In the genomic region with DNA sequence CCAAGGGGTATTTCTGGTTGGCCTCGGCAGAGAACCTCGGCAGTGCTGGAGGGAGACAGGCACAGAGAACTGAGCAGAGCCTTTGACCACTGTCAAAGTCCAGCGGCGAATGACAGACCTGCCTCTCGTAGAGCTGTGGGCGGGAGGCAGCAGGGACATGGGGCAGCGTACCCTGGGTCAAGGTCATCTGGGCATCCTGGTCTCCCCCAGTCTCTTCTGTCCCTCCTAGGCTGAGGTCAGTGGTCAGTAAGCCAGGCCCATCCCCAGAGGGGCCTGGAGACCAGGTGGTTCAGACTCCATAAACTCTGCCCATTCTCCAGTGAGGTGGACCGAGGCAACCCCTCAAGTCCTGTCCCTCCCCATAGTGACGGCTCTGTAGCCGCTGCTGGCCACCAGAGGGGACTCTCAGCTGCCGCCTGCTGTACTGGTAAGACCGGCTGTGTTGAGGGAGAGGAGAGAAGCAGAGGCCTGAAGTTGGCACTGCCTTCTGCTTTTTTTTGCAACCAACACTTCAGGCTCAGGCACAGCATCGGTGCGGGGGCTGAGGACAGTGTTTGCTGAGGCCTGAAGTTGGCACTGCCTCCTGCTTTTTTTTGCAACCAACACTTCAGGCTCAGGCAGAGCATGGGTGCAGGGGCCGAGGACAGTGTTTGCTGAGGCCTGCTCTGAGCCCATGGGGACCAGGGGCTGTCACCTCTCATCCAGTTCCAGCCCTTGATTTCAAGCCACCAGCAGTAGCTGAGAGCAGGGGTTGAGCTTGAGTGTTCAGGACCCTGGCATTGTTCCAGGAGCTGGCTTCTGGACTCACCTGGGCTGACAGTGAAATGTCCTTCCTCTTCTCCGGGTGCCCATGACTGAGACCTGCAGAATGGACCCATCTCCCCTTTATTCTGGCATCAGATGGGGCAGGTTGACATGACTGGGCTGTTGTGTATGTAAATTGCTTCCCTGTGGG, we compare ENCODE assay signal across 8 cellular contexts. TPM values are rescaled to one million over a fixed set of nuclear protein-coding genes. Genes with fewer than 3 reads are reported as not detected.
DNase-seq lines count a peak whose midpoint lies in the region; ATAC-seq and TF ChIP-seq lines count a peak whose summit lies in the region.

A gene with protein sequence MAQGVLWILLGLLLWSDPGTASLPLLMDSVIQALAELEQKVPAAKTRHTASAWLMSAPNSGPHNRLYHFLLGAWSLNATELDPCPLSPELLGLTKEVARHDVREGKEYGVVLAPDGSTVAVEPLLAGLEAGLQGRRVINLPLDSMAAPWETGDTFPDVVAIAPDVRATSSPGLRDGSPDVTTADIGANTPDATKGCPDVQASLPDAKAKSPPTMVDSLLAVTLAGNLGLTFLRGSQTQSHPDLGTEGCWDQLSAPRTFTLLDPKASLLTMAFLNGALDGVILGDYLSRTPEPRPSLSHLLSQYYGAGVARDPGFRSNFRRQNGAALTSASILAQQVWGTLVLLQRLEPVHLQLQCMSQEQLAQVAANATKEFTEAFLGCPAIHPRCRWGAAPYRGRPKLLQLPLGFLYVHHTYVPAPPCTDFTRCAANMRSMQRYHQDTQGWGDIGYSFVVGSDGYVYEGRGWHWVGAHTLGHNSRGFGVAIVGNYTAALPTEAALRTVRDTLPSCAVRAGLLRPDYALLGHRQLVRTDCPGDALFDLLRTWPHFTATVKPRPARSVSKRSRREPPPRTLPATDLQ (minus strand): TSS at position 111 of the 955 bp plus-strand sequence. CDS start 130 bp downstream, outside the sequence.

- no peak within 1 kb of the TSS for H3T11ph ChIP-seq in H9 (ENCODE audit: low read length)

- H3K18ac ChIP-seq in H9 (ENCODE audit: insufficient read length, low read depth, low read length), result no peak within 1 kb of the TSS

- no peak within 1 kb of the TSS for H3K4me3 Mint-ChIP-seq in H9
- no peak within 1 kb of the TSS for H3K4me3 Mint-ChIP-seq in activated T-helper 17 cell treated with anti-CD3 and anti-CD28 coated beads, Interleukin-2, amount 50 U/mL, for 72 hours

- H3K9me3 ChIP-seq in H9 (ENCODE audit: control insufficient read depth, low read depth, low read length) (peaks cover 24% of the 10 kb centered on the region), lower lobe of right lung (no peaks in the 10 kb centered on the region)

- peak; percentile 87 for TF ChIP-seq CTCF in C4-2B (conservative IDR thresholded peaks at IDR 0.05)
- no peak for TF ChIP-seq CTCF in H9 (conservative IDR thresholded peaks at IDR 0.05)
- TF ChIP-seq CTCF in lower lobe of right lung (IDR thresholded peaks at IDR 0.05), result peak; percentile 25

- H3K23me2 ChIP-seq in H9 (ENCODE audit: insufficient read length, low read depth, low read length, poor library complexity, severe bottlenecking), result no peaks in the 10 kb centered on the region

- H2AK5ac ChIP-seq in H9 (ENCODE audit: insufficient read length, low read length), result no peak within 1 kb of the TSS

- no peak within 1 kb of the TSS for H2BK120ac ChIP-seq in H9 (ENCODE audit: low read depth, low read length, poor library complexity, severe bottlenecking)

- no peak within 1 kb of the TSS for H2AFZ ChIP-seq in H9 (ENCODE audit: low read length)

- no peak within 1 kb of the TSS for H4K91ac ChIP-seq in H9 (ENCODE audit: insufficient read length, low read depth, low read length)

- ATAC-seq in activated T-helper 17 cell treated with anti-CD3 and anti-CD28 coated beads, Interleukin-2, amount 50 U/mL, for 72 hours (replicated peaks), result no peak
- peak; percentile 89 to 91 for ATAC-seq in lower lobe of right lung

- no peak within 1 kb of the TSS for H2BK20ac ChIP-seq in H9 (ENCODE audit: low read depth, low read length, poor library complexity, severe bottlenecking)

- H3K27ac ChIP-seq in C4-2B (peak within 1 kb of the TSS; percentile 77), H9 (ENCODE audit: insufficient read length, low read depth, low read length) (no peak within 1 kb of the TSS), lower lobe of right lung (peak within 1 kb of the TSS; percentile 1)

- H3K36me3 Mint-ChIP-seq in H9 (ENCODE audit: insufficient read depth in 1 of 3, low read depth in 3 of 3), result peaks cover 1 to 25% (median 12%) of the 10 kb centered on the region in 3 experiments; a peak in 4 of 7 replicates
- no peaks in the 10 kb centered on the region for H3K36me3 Mint-ChIP-seq in activated T-helper 17 cell treated with anti-CD3 and anti-CD28 coated beads, Interleukin-2, amount 50 U/mL, for 72 hours (ENCODE audit: low read depth)

- peaks cover 31 to 87% of the 10 kb centered on the region in 2 experiments for H3K9me3 Mint-ChIP-seq in H9
- no peaks in the 10 kb centered on the region for H3K9me3 Mint-ChIP-seq in activated T-helper 17 cell treated with anti-CD3 and anti-CD28 coated beads, Interleukin-2, amount 50 U/mL, for 72 hours

- peaks cover 4% of the 10 kb centered on the region for H3K27me3 Mint-ChIP-seq in H9 (ENCODE audit: low read depth)
- no peaks in the 10 kb centered on the region for H3K27me3 Mint-ChIP-seq in activated T-helper 17 cell treated with anti-CD3 and anti-CD28 coated beads, Interleukin-2, amount 50 U/mL, for 72 hours

- intact Hi-C loops in lower lobe of right lung (cut with DNase I), result no loop called here

- DNase-seq in H9 (peak; percentile 48), lower lobe of right lung (peak; percentile 71), NCI-H774 (lab: John Stamatoyannopoulos, UW) (no peak), NOMO-1 treated with DMSO at 0.1 percent for 48 hours (lab: John Stamatoyannopoulos, UW; ENCODE audit: unreplicated experiment) (no peak), NCI-H446 (lab: John Stamatoyannopoulos, UW) (no peak)
- no peak for DNase-seq in activated CD4-positive, alpha-beta T cell treated with anti-CD3 and anti-CD28 coated beads, Interleukin-2, amount 50 U/mL, for 48 hours

- no CpG with 5 or more reads among the region's 16 CpGs for WGBS in H9 (ENCODE audit: extremely low coverage, insufficient read length, low lambda C conversion rate)

- H3K4me1 ChIP-seq in H9 (ENCODE audit: insufficient read depth, low read length) (no peaks in the 10 kb centered on the region), lower lobe of right lung (no peaks in the 10 kb centered on the region)

- H3K23ac ChIP-seq in H9 (ENCODE audit: insufficient read length, low read depth, low read length), result no peak within 1 kb of the TSS

- no peak within 1 kb of the TSS for H3K14ac ChIP-seq in H9 (ENCODE audit: insufficient read depth, low read length)

- no peak within 1 kb of the TSS for H2BK12ac ChIP-seq in H9 (ENCODE audit: insufficient read length, low read depth, low read length)

- H3K4me2 ChIP-seq in H9 (ENCODE audit: insufficient read depth, insufficient read length, low read length), result no peak within 1 kb of the TSS

- H3K27me3 ChIP-seq in H9 (ENCODE audit: insufficient read depth, low read length), result no peaks in the 10 kb centered on the region
- H3K27me3 ChIP-seq in lower lobe of right lung (ENCODE audit: low read depth), result no peaks in the 10 kb centered on the region

- no peak within 1 kb of the TSS for H4K5ac ChIP-seq in H9 (ENCODE audit: insufficient read length, low read depth, low read length)

- H3K4ac ChIP-seq in H9 (ENCODE audit: low read depth, low read length), result no peak within 1 kb of the TSS

- no peak within 1 kb of the TSS for H2BK5ac ChIP-seq in H9 (ENCODE audit: insufficient read length, low read length)

- no peaks in the 10 kb centered on the region for H3K79me2 ChIP-seq in H9 (ENCODE audit: insufficient read depth, low read length)

- no peaks in the 10 kb centered on the region for H3K36me3 ChIP-seq in lower lobe of right lung

- no peaks in the 10 kb centered on the region for H3K4me1 Mint-ChIP-seq in H9
- peaks cover 10% of the 10 kb centered on the region for H3K4me1 Mint-ChIP-seq in activated T-helper 17 cell treated with anti-CD3 and anti-CD28 coated beads, Interleukin-2, amount 50 U/mL, for 72 hours

- H3K9ac ChIP-seq in H9 (ENCODE audit: extremely low read depth, insufficient read length, low read length), result no peak within 1 kb of the TSS

- H3K4me3 ChIP-seq in lower lobe of right lung, result no peak within 1 kb of the TSS

- H4K8ac ChIP-seq in H9 (replicated peaks; ENCODE audit: insufficient read length, low read depth, low read length), result no peak within 1 kb of the TSS

- H3K79me1 ChIP-seq in H9 (ENCODE audit: insufficient read depth, low read depth, low read length, poor library complexity, severe bottlenecking), result no peaks in the 10 kb centered on the region

- no peaks in the 10 kb centered on the region for H4K20me1 ChIP-seq in H9 (ENCODE audit: control insufficient read depth, insufficient read depth, insufficient read length)

- no peak within 1 kb of the TSS for H2BK15ac ChIP-seq in H9 (ENCODE audit: low read depth, low read length)

- no peak within 1 kb of the TSS for H3K56ac ChIP-seq in H9 (ENCODE audit: insufficient read length, low read depth, low read length)

- H3K27ac Mint-ChIP-seq in H9, result no peak within 1 kb of the TSS; a peak in 1 of 7 replicates
- peak within 1 kb of the TSS; percentile 67 for H3K27ac Mint-ChIP-seq in activated T-helper 17 cell treated with anti-CD3 and anti-CD28 coated beads, Interleukin-2, amount 50 U/mL, for 72 hours

RNA-seq across cellular contexts. Expression of the gene that starts here (rescaled TPM):
- total RNA-seq in H9 (2021) (not detected in 2 replicates), lower lobe of right lung (not detected)
- under 1 TPM in 1 of 2 donors, not detected in 1; 0.11 TPM for total RNA-seq in activated T-helper 17 cell treated with anti-CD3 and anti-CD28 coated beads, Interleukin-2, amount 50 U/mL, for 72 hours

Comparison
In these comparisons a context has a peak if more than half of its experiments do, and no peak if none do; other contexts are left out.
1. Peak in DNase-seq in H9; RNA of the gene not detected or under 1 TPM.
2. Peak in DNase-seq, ATAC-seq and H3K27ac ChIP-seq in lower lobe of right lung; RNA of the gene not detected or under 1 TPM.